Comparison of ENCODE assay signal across 8 cellular contexts in genomic region chr19:5803752-5804515, GRCh38. TPM values are rescaled to one million over a fixed set of nuclear protein-coding genes. Genes with fewer than 3 reads are reported as not detected.
DNase-seq lines count a peak whose midpoint lies in the region; ATAC-seq, FAIRE-seq and TF ChIP-seq lines count a peak whose summit lies in the region.

No MANE protein-coding gene starts in this region.

- peaks cover 42% of the 10 kb centered on the region for H3K27me3 Mint-ChIP-seq in astrocyte (ENCODE audit: low read depth, unreplicated experiment)

- DNase-seq in G401 (ENCODE audit: low spot score) (peak; percentile 53), NCI-H2029 treated with DMSO at 0.1 percent for 48 hours (lab: John Stamatoyannopoulos, UW) (peak; percentile 71), T-helper 9 cell (peak; percentile 94), astrocyte (ENCODE audit: low read depth) (peak; percentile 47), iPS DF 6.9 (ENCODE audit: low read depth, low spot score) (peak; percentile 92), small intestine (peak; percentile 85)

- H4K20me1 ChIP-seq in astrocyte (ENCODE audit: insufficient read depth, low read length), result no peaks in the 10 kb centered on the region

- peaks cover 5% of the 10 kb centered on the region for H3K4me1 ChIP-seq in astrocyte (ENCODE audit: insufficient read depth, low read length)
- H3K4me1 ChIP-seq in iPS DF 6.9 (ENCODE audit: control insufficient read depth, insufficient read depth, low read length), result peaks cover 2% of the 10 kb centered on the region
- H3K4me1 ChIP-seq in small intestine (ENCODE audit: control insufficient read depth in 2 of 2, insufficient read depth in 1 of 2, low read depth in 1 of 2, low read length in 1 of 2), result peaks cover 0 to 7% of the 10 kb centered on the region in 2 donors

- no peaks in the 10 kb centered on the region for H3K4me1 Mint-ChIP-seq in astrocyte (ENCODE audit: low read depth, unreplicated experiment)

- peak overlapping the region; percentile 72 for H3K4me3 Mint-ChIP-seq in astrocyte (ENCODE audit: unreplicated experiment)

- no peaks in the 10 kb centered on the region for H3K36me3 Mint-ChIP-seq in astrocyte (ENCODE audit: low read depth, unreplicated experiment)

- ATAC-seq in HG02678 (IDR thresholded peaks at IDR 0.05; ENCODE audit: unreplicated experiment), result peak; percentile 80
- no peak for ATAC-seq in GM19035 (IDR thresholded peaks at IDR 0.05; ENCODE audit: unreplicated experiment)

- no peak for FAIRE-seq in astrocyte (lab: Jason Lieb, UNC)
- no peak for FAIRE-seq in small intestine (lab: Jason Lieb, UNC)

- TF ChIP-seq CTCF in astrocyte (IDR thresholded peaks at IDR 0.05; ENCODE audit: insufficient read depth, low read depth, low read length), result peak; percentile 66

- no CpG with 5 or more reads among the region's 54 CpGs for WGBS in iPS DF 6.9 (ENCODE audit: insufficient coverage, insufficient read length)
- WGBS in small intestine, 3 donors, result 1 to 3% (median 1%) methylated on average over 43 to 54 of the region's 54 CpGs

- peak overlapping the region; percentile 86 for H3K4me2 ChIP-seq in astrocyte (ENCODE audit: low read length)

- H3K9me3 ChIP-seq in astrocyte (ENCODE audit: insufficient read depth, low read depth, low read length), result no peaks in the 10 kb centered on the region
- H3K9me3 ChIP-seq in iPS DF 6.9 (ENCODE audit: control insufficient read depth, insufficient read depth, low read length), result no peaks in the 10 kb centered on the region
- no peaks in the 10 kb centered on the region for H3K9me3 ChIP-seq in small intestine (ENCODE audit: control insufficient read depth, low read depth)

- H3K9me3 Mint-ChIP-seq in astrocyte (ENCODE audit: unreplicated experiment), result no peaks in the 10 kb centered on the region

- peak overlapping the region; percentile 40 for H3K9ac ChIP-seq in astrocyte (ENCODE audit: low read length)

- no peaks in the 10 kb centered on the region for H3K79me2 ChIP-seq in astrocyte (ENCODE audit: insufficient read depth, low read length)

- H3K27ac ChIP-seq in astrocyte (ENCODE audit: low read depth, low read length) (no peak overlapping the region), iPS DF 6.9 (ENCODE audit: low read length) (no peak overlapping the region), small intestine (ENCODE audit: low read depth in 1 of 2, low read length in 1 of 2) (no peak overlapping the region)

- in situ Hi-C loops in G401 (cut with HindIII; ENCODE audit: low sequenced_read_pairs), result loop anchor here (10.0 kb wide), 1 partner anchor 131 kb away; no protein-coding TSS in a partner anchor

- H3K4me3 ChIP-seq in astrocyte (ENCODE audit: insufficient read depth, low read depth, low read length), result peak overlapping the region; percentile 21
- peak overlapping the region; percentile 19; the same call in 1 of the 2 replicates for H3K4me3 ChIP-seq in iPS DF 6.9 (ENCODE audit: low read length)
- H3K4me3 ChIP-seq in small intestine (ENCODE audit: low read depth in 1 of 2, low read length in 2 of 2), result peak overlapping the region; percentile 39 to 57

- H3K36me3 ChIP-seq in astrocyte (ENCODE audit: insufficient read depth, low read length), result no peaks in the 10 kb centered on the region
- no peaks in the 10 kb centered on the region for H3K36me3 ChIP-seq in iPS DF 6.9 (ENCODE audit: control insufficient read depth, insufficient read depth, low read length)
- no peaks in the 10 kb centered on the region for H3K36me3 ChIP-seq in small intestine (ENCODE audit: control insufficient read depth in 2 of 2, insufficient read depth in 2 of 2, low read length in 2 of 2)

- H3K27ac Mint-ChIP-seq in astrocyte (ENCODE audit: unreplicated experiment), result no peak overlapping the region

- H2AFZ ChIP-seq in astrocyte (ENCODE audit: low read depth, low read length), result peak overlapping the region; percentile 58

- H3K27me3 ChIP-seq in astrocyte (ENCODE audit: insufficient read depth, low read length) (peaks cover 20% of the 10 kb centered on the region), iPS DF 6.9 (ENCODE audit: control insufficient read depth, insufficient read depth, low read length) (peaks cover 1% of the 10 kb centered on the region; the same call in 1 of the 2 replicates), small intestine (ENCODE audit: control insufficient read depth in 2 of 2, insufficient read depth in 2 of 2, low read length in 2 of 2) (peaks cover 0 to 3% of the 10 kb centered on the region in 2 donors)

RNA-seq across cellular contexts. Expression of gene NRTN, which starts 0.9 kb away (rescaled TPM):
- total RNA-seq in G401 (2014; rRNA removed; shearing (Covaris generic)), result 8.3 and 14.0 TPM in 2 replicates
- 0.62 and 0.66 TPM in 2 replicates for total RNA-seq in astrocyte
- polyA plus RNA-seq in small intestine, result 1 to 10 TPM in 2 of 3 donors, not detected in 1; 2.9 to 3.0 TPM

RNA-seq across cellular contexts. Expression of gene DUS3L, which starts 13.0 kb away (rescaled TPM):
- total RNA-seq in G401 (2014; rRNA removed; shearing (Covaris generic)), result 100 and 105 TPM in 2 replicates
- total RNA-seq in astrocyte, result 18.4 and 19.7 TPM in 2 replicates
- polyA plus RNA-seq in small intestine, result 10 to 100 TPM; 41.2 to 43.8 (median 42.6) TPM

RNA-seq across cellular contexts. Expression of gene PRR22, which starts 19.4 kb away (rescaled TPM):
- 0.43 and 2.6 TPM in 2 replicates for total RNA-seq in G401 (2014; rRNA removed; shearing (Covaris generic))
- 2.0 and 2.4 TPM in 2 replicates for total RNA-seq in astrocyte
- polyA plus RNA-seq in small intestine, result 1 to 10 TPM; 9.0 to 9.7 (median 9.4) TPM

RNA-seq across cellular contexts. Expression of gene FUT6, which starts 35.6 kb away (rescaled TPM):
- not detected in 2 replicates for total RNA-seq in G401 (2014; rRNA removed; shearing (Covaris generic))
- 0.09 TPM in 1 of 2 replicates, not detected in the other for total RNA-seq in astrocyte
- 10 to 100 TPM; 22.4 to 34.6 (median 23.9) TPM for polyA plus RNA-seq in small intestine

RNA-seq across cellular contexts. Expression of gene FUT3, which starts 47.3 kb away (rescaled TPM):
- total RNA-seq in G401 (2014; rRNA removed; shearing (Covaris generic)), result not detected in 2 replicates
- 0.14 and 0.84 TPM in 2 replicates for total RNA-seq in astrocyte
- polyA plus RNA-seq in small intestine, result 100 to 1,000 TPM in 1 of 3 donors, 10 to 100 TPM in 2; 47.0 to 114 (median 50.1) TPM
